ENCODE assay signal across 8 cellular contexts in the genomic region with DNA sequence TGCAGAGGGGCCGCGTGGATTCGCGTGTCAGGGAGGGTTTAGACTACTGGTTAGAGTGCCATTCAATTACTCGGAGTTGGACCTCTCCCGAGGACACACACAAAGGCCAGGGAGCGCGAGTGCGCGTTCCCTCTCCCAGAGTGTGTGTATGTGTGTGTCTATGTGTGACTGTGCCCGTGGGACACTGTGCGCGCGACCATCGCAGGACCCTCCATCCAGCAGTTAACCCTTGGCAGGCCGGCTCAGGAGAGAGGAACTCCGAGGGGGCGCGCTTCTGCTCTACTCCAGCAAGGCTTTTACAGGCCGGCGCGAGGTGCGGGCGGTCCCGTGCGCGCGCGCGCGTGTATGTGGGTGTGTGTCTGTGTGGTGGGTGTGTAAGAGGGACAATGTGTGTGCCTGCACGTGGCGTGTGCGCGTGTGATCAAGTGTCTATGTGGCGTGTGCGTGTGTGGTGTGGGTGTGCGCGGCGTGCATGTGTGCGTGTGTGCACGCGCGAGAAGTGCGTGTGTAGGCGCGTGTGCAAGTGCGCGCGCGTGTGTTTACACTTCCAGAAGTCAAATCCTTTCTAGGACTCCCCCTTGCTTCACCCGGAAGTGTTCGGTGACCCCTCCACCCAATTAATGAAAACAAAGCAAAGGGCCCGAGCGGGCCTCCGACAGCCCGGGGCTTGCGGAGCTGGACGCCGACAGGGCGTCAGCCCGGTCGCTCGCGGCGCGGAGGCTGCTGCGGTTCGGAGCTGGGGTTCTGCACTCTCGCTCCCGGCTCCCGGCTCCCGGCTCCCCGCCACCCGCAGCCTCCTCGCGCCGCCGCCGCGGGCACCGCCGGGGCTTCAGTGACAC.
DNase-seq lines count a peak whose midpoint lies in the region; ATAC-seq and TF ChIP-seq lines count a peak whose summit lies in the region.

No MANE protein-coding gene starts in this region.

- DNase-seq in BE2C (peak; percentile 41), HFF-Myc (ENCODE audit: extremely low read depth, low read depth) (no peak), cardiac fibroblast (ENCODE audit: low read depth in 2 of 2) (peak; percentile 22 to 34), islet precursor cell (peak; percentile 67), spleen (peak; percentile 83), NOMO-1 treated with dmso at 0.1 percent for 144 hours (lab: John Stamatoyannopoulos, UW; ENCODE audit: unreplicated experiment) (no peak), T-helper 9 cell (no peak)

- peak overlapping the region; percentile 75 for H3K4me3 ChIP-seq in BE2C (ENCODE audit: low read depth, low read length)
- peak overlapping the region; percentile 41 for H3K4me3 ChIP-seq in HFF-Myc (replicated peaks; ENCODE audit: low read depth, low read length)
- H3K4me3 ChIP-seq in cardiac fibroblast (replicated peaks in 1 of 2; ENCODE audit: low read depth in 2 of 2, low read length in 2 of 2) = peak overlapping the region; percentile 50 to 53
- peak overlapping the region; percentile 43 to 79 (median 58) for H3K4me3 ChIP-seq in spleen

- 14 to 34% (median 18%) methylated on average over 69 to 83 of the region's 83 CpGs for WGBS in spleen, 5 donors

- TF ChIP-seq CTCF in BE2C (IDR thresholded peaks at IDR 0.05; ENCODE audit: low read depth, low read length) = no peak
- no peak for TF ChIP-seq CTCF in HFF-Myc (IDR thresholded peaks at IDR 0.05; ENCODE audit: low read depth, low read length, missing control alignments)
- TF ChIP-seq CTCF in cardiac fibroblast (IDR thresholded peaks at IDR 0.05; ENCODE audit: low read depth, low read length) = no peak
- TF ChIP-seq CTCF in spleen (IDR thresholded peaks at IDR 0.05 in 8 of 11, conservative IDR thresholded peaks at IDR 0.05 in 3 of 11) = no peak

- no peak for TF ChIP-seq POLR2A in spleen (IDR thresholded peaks at IDR 0.05)

- H3K27me3 ChIP-seq in BE2C = no peaks in the 10 kb centered on the region
- H3K27me3 ChIP-seq in spleen (replicated peaks in 1 of 7) = peaks cover 0 to 41% (median 0%) of the 10 kb centered on the region in 7 donors

- no peak for ATAC-seq in GM18502 (IDR thresholded peaks at IDR 0.05; ENCODE audit: poor library complexity, unreplicated experiment)

- H3K4me1 ChIP-seq in BE2C (peaks cover 4% of the 10 kb centered on the region), spleen (peaks cover 3 to 28% (median 18%) of the 10 kb centered on the region in 6 donors)

- no peaks in the 10 kb centered on the region for H3K36me3 ChIP-seq in BE2C
- no peaks in the 10 kb centered on the region for H3K36me3 ChIP-seq in spleen

- H3K27ac ChIP-seq in spleen = peak overlapping the region in 4 of 8 donors; percentile 2 to 59 (median 38)

- H3K9me3 ChIP-seq in BE2C (no peaks in the 10 kb centered on the region), spleen (no peaks in the 10 kb centered on the region)

- intact Hi-C loops in spleen (cut with DNase I; ENCODE audit: low total_unique reads) = no loop called here

Comparison
In these comparisons a context has a peak if more than half of its experiments do, and no peak if none do; other contexts are left out.
1. DNase-seq: peak in BE2C (single experiment), cardiac fibroblast (2 of 2), islet precursor cell (single experiment) and spleen (single experiment); none in HFF-Myc (single experiment), NOMO-1 treated with dmso at 0.1 percent for 144 hours (single experiment) and T-helper 9 cell (single experiment).
2. Peak in every context shown above with its lines, with median percentiles within 50 percentile points of each other: H3K4me3 ChIP-seq.